ENCODE assay signal across 1 cellular context in genomic region chr18:519019-519879, GRCh38.
TF ChIP-seq lines count a peak whose summit lies in the region.

No MANE protein-coding gene starts in this region.

TF ChIP-seq in HepG2, 621 proteins besides CTCF, POLR2A, EP300 and RAD21 (continued from another document):
- no peak for TF ChIP-seq DBP (CRISPR knock-in tag; IDR thresholded peaks at IDR 0.05; ENCODE audit: not compliant biosample characterization)
